ENCODE assay signal across 28 cellular contexts in genomic region chr2:134662751-134663150, GRCh38. TPM values are rescaled to one million over a fixed set of nuclear protein-coding genes. Genes with fewer than 3 reads are reported as not detected.
A peak's percentile ranks its signal among the peaks of the same experiment; 100 is the strongest.
DNase-seq lines count a peak whose midpoint lies in the region; ATAC-seq and TF ChIP-seq lines count a peak whose summit lies in the region.
"Had no signal": no experiment of that assay in that cellular context is flagged by ENCODE, and none has a peak within 500 bp of the region (broad histone marks: within the 10 kb centered on the region; RNA-seq: fewer than 3 reads in every experiment).

No MANE protein-coding gene starts in this region.

- H3K79me1 ChIP-seq in neuronal stem cell (ENCODE audit: low read depth, low read length) = no peaks in the 10 kb centered on the region

- H2BK5ac ChIP-seq in neuronal stem cell (ENCODE audit: low read length) = no peak overlapping the region

- no peak for TF ChIP-seq EP300 in esophagus muscularis mucosa (IDR thresholded peaks at IDR 0.05)

- H3K27ac Mint-ChIP-seq in osteocyte (ENCODE audit: unreplicated experiment) = no peak overlapping the region
- H3K27ac Mint-ChIP-seq: CD14-positive monocyte; CD4-positive, alpha-beta memory T cell; CD4-positive, CD25-positive, alpha-beta regulatory T cell; CD8-positive, alpha-beta memory T cell had no signal

- peak overlapping the region; percentile 15 for H3K14ac ChIP-seq in neuronal stem cell (ENCODE audit: low read length)

- no peaks in the 10 kb centered on the region for H3K27me3 Mint-ChIP-seq in osteocyte (ENCODE audit: unreplicated experiment)
- H3K27me3 Mint-ChIP-seq: CD4-positive, CD25-positive, alpha-beta regulatory T cell had no signal

- intact Hi-C loops in esophagus muscularis mucosa (cut with DNase I) = no loop called here

- TF ChIP-seq CTCF in coronary artery (IDR thresholded peaks at IDR 0.05) = no peak
- no peak for TF ChIP-seq CTCF in esophagus muscularis mucosa (IDR thresholded peaks at IDR 0.05)
- no peak for TF ChIP-seq CTCF in osteocyte (IDR thresholded peaks at IDR 0.05)

- no peaks in the 10 kb centered on the region for H3K4me1 Mint-ChIP-seq in osteocyte (ENCODE audit: unreplicated experiment)
- H3K4me1 Mint-ChIP-seq: CD14-positive monocyte had no signal

- no peak overlapping the region for H3K9ac ChIP-seq in neuronal stem cell (ENCODE audit: low read depth, low read length, poor library complexity)
- H3K9ac ChIP-seq: BLaER1 had no signal

- 92% methylated on average over 1 of the region's 1 CpG for WGBS in esophagus muscularis mucosa
- no CpG with 5 or more reads among the region's 1 CpG for WGBS in neuronal stem cell (ENCODE audit: extremely low coverage in 2 of 2, insufficient read length in 2 of 2, insufficient replicate concordance in 1 of 2), 2 donors

- H3K4me3 Mint-ChIP-seq in osteocyte (ENCODE audit: unreplicated experiment) = no peak overlapping the region
- H3K4me3 Mint-ChIP-seq: CD14-positive monocyte; CD4-positive, alpha-beta memory T cell; CD4-positive, CD25-positive, alpha-beta regulatory T cell; CD8-positive, alpha-beta memory T cell had no signal

- H3K4me3 ChIP-seq in coronary artery = no peak overlapping the region
- H3K4me3 ChIP-seq in esophagus muscularis mucosa = no peak overlapping the region
- H3K4me3 ChIP-seq in neuronal stem cell (ENCODE audit: low read length in 2 of 2) = no peak overlapping the region
- H3K4me3 ChIP-seq: BLaER1, GM12878 had no signal

- no peak overlapping the region for H4K91ac ChIP-seq in neuronal stem cell (ENCODE audit: low read depth, low read length, poor library complexity)

- H2BK12ac ChIP-seq in neuronal stem cell (ENCODE audit: low read length) = no peak overlapping the region

- no peak overlapping the region for H2AFZ ChIP-seq in neuronal stem cell (ENCODE audit: low read length)

- H2BK120ac ChIP-seq in neuronal stem cell (ENCODE audit: low read depth, low read length) = no peak overlapping the region

- H3K27me3 ChIP-seq in esophagus muscularis mucosa (no peaks in the 10 kb centered on the region), neuronal stem cell (ENCODE audit: control insufficient read depth in 3 of 3, insufficient read depth in 3 of 3, low read depth in 1 of 3, low read length in 3 of 3) (no peaks in the 10 kb centered on the region)
- H3K27me3 ChIP-seq: BE2C, BLaER1 had no signal

- no peaks in the 10 kb centered on the region for H3K9me3 Mint-ChIP-seq in osteocyte (ENCODE audit: unreplicated experiment)
- H3K9me3 Mint-ChIP-seq: CD4-positive, alpha-beta memory T cell; CD8-positive, alpha-beta memory T cell had no signal

- H3K36me3 ChIP-seq in esophagus muscularis mucosa (no peaks in the 10 kb centered on the region), neuronal stem cell (replicated peaks in 1 of 2; ENCODE audit: control insufficient read depth in 2 of 2, insufficient read depth in 2 of 2, low read length in 2 of 2) (no peaks in the 10 kb centered on the region)
- H3K36me3 ChIP-seq: BE2C, BLaER1 had no signal

- H3K4me2 ChIP-seq in neuronal stem cell (ENCODE audit: insufficient read depth, low read length, poor library complexity, severe bottlenecking) = no peak overlapping the region
- H3K4me2 ChIP-seq: BLaER1 had no signal

- no peak overlapping the region for H4K8ac ChIP-seq in neuronal stem cell (ENCODE audit: low read depth, low read length)

- H3K9me3 ChIP-seq in esophagus muscularis mucosa = no peaks in the 10 kb centered on the region
- H3K9me3 ChIP-seq in neuronal stem cell (replicated peaks in 1 of 2; ENCODE audit: control insufficient read depth in 2 of 2, insufficient read depth in 1 of 2, low read depth in 1 of 2, low read length in 2 of 2) = no peaks in the 10 kb centered on the region
- H3K9me3 ChIP-seq: BE2C, BLaER1 had no signal

- H3K4ac ChIP-seq in neuronal stem cell (ENCODE audit: low read length) = no peak overlapping the region

- H3K23ac ChIP-seq in neuronal stem cell (ENCODE audit: low read depth, low read length, poor library complexity) = no peak overlapping the region

- no peaks in the 10 kb centered on the region for H3K36me3 Mint-ChIP-seq in osteocyte (ENCODE audit: unreplicated experiment)
- H3K36me3 Mint-ChIP-seq: CD14-positive monocyte; CD4-positive, alpha-beta memory T cell; CD4-positive, CD25-positive, alpha-beta regulatory T cell; CD8-positive, alpha-beta memory T cell had no signal

- no peak for TF ChIP-seq POLR2A in esophagus muscularis mucosa (IDR thresholded peaks at IDR 0.05; ENCODE audit: low read depth)

- no peak overlapping the region for H2AK5ac ChIP-seq in neuronal stem cell (ENCODE audit: low read depth, low read length)

- ATAC-seq in HG02840 (IDR thresholded peaks at IDR 0.05; ENCODE audit: low FRiP score, unreplicated experiment) (no peak), HG02885 (IDR thresholded peaks at IDR 0.05; ENCODE audit: poor library complexity, unreplicated experiment) (no peak)
- ATAC-seq: GM12878 had no signal

- no peak overlapping the region for H2BK15ac ChIP-seq in neuronal stem cell (ENCODE audit: low read length)

- H3K18ac ChIP-seq in neuronal stem cell (ENCODE audit: low read length) = no peak overlapping the region

- H3K4me1 ChIP-seq in esophagus muscularis mucosa = no peaks in the 10 kb centered on the region
- no peaks in the 10 kb centered on the region for H3K4me1 ChIP-seq in neuronal stem cell (ENCODE audit: control insufficient read depth in 2 of 2, insufficient read depth in 1 of 2, low read depth in 1 of 2, low read length in 2 of 2)
- H3K4me1 ChIP-seq: BE2C had no signal

- H3K27ac ChIP-seq in coronary artery = no peak overlapping the region
- no peak overlapping the region for H3K27ac ChIP-seq in esophagus muscularis mucosa (replicated peaks in 1 of 4)
- H3K27ac ChIP-seq in neuronal stem cell (replicated peaks; ENCODE audit: low read length) = no peak overlapping the region
- H3K27ac ChIP-seq: BLaER1 had no signal

- DNase-seq in coronary artery (ENCODE audit: low spot score) (peak; percentile 26), esophagus muscularis mucosa (ENCODE audit: extremely low spot score) (peak; percentile 62), neuronal stem cell (ENCODE audit: low spot score) (no peak), osteocyte (ENCODE audit: extremely low spot score, unreplicated experiment) (peak; percentile 66), UCSD-AML1 (lab: John Stamatoyannopoulos, UW; ENCODE audit: unreplicated experiment) (no peak)
- DNase-seq: 8988T; ACHN; BE2C; C1 segment of cervical spinal cord; CD4-positive, alpha-beta memory T cell; CD4-positive, CD25-positive, alpha-beta regulatory T cell; CD8-positive, alpha-beta memory T cell; COR-L47; DMS 273 treated with DMSO at 0.1 percent for 48 hours; DMS153; DMS53; DMS79; DND-41; EL; GDM1 had no signal

RNA-seq across cellular contexts. Expression of gene TMEM163, which starts 56.0 kb away (rescaled TPM):
- 1 to 10 TPM in 3 of 4 donors, under 1 TPM in 1; 0.42 to 1.3 (median 1.1) TPM for total RNA-seq in esophagus muscularis mucosa
- polyA plus RNA-seq in neuronal stem cell (2013, experiment 1 of 2) = 8.5 TPM
- 8.8 TPM for polyA plus RNA-seq in neuronal stem cell (2013, experiment 2 of 2)
- not detected in 2 replicates for total RNA-seq in osteocyte
- total RNA-seq: A673; CD4-positive, alpha-beta memory T cell; CD8-positive, alpha-beta memory T cell; G401 had no signal
- polyA plus RNA-seq: AG04450, CD14-positive monocyte had no signal

Comparison
In these comparisons a context has a peak if more than half of its experiments do, and no peak if none do; other contexts are left out.
1. DNase-seq: peak in coronary artery (single experiment), esophagus muscularis mucosa (single experiment) and osteocyte (single experiment); none in neuronal stem cell (single experiment) and UCSD-AML1 (single experiment).